Comparison of ENCODE assay signal across 20 cellular contexts in the genomic region with DNA sequence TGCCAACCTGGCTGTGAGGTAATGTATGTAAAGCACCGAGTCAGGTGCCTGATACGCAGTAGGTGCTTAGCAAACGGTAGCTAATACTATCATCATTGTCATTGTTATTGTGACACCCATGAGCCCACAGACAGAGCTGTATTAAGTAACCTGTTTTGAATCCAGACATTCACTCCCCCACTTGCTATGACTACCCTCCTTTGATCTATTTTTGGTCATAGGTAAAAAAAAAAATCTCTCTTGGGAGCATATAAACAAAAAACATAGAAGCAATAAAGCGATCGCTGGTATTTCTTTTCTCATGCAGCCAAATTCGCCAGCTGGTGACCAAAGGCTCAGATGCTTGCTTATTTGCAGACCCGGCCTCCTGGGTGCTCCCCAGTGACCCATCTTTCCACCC.
"Had no signal": no experiment of that assay in that cellular context is flagged by ENCODE, and none has a peak within 500 bp of the region (broad histone marks: within the 10 kb centered on the region; RNA-seq: fewer than 3 reads in every experiment).

No MANE protein-coding gene starts in this region.

- H3K27me3 ChIP-seq: adrenal gland, breast epithelium, dorsolateral prefrontal cortex, gastroesophageal sphincter, heart left ventricle, right lobe of liver had no signal

- H3K4me1 ChIP-seq: adrenal gland, breast epithelium had no signal

- H3K4me3 ChIP-seq: adrenal gland, breast epithelium, dorsolateral prefrontal cortex, esophagus muscularis mucosa, gastroesophageal sphincter, heart left ventricle, right lobe of liver, thoracic aorta had no signal

- H3K9me3 ChIP-seq: adrenal gland, breast epithelium, esophagus muscularis mucosa, gastroesophageal sphincter, heart left ventricle, right lobe of liver, thoracic aorta had no signal

- H3K9ac ChIP-seq: parathyroid adenoma had no signal

- DNase-seq: activated CD8-positive, alpha-beta memory T cell treated with anti-CD3 and anti-CD28 coated beads for 24 hours; activated CD8-positive, alpha-beta memory T cell treated with anti-CD3 and anti-CD28 coated beads, Interleukin-2, amount 50 U/mL, for 4 hours; activated naive CD4-positive, alpha-beta T cell; activated T-cell treated with anti-CD3 and anti-CD28 coated beads, Interleukin-2, amount 50 U/mL, for 24 hours; adrenal gland; dorsolateral prefrontal cortex; effector memory CD8-positive, alpha-beta T cell; heart left ventricle; left ventricle myocardium superior; mammary epithelial cell; right lobe of liver; small intestine; stimulated activated CD4-positive, alpha-beta T cell treated with anti-CD3 and anti-CD28 coated beads, Interleukin-2, amount 100 ng/mL, for 24 hours; stimulated activated naive CD4-positive, alpha-beta T cell treated with Interleukin-2 at 50 U/mL for 16 hours; T-helper 1 cell had no signal

- H3K36me3 ChIP-seq: adrenal gland, breast epithelium, esophagus muscularis mucosa, gastroesophageal sphincter, heart left ventricle, right lobe of liver, thoracic aorta had no signal

- H3K27ac ChIP-seq: adrenal gland, breast epithelium, esophagus muscularis mucosa, gastroesophageal sphincter, right lobe of liver had no signal
